Comparison of ENCODE assay signal across 1 cellular context in the genomic region with DNA sequence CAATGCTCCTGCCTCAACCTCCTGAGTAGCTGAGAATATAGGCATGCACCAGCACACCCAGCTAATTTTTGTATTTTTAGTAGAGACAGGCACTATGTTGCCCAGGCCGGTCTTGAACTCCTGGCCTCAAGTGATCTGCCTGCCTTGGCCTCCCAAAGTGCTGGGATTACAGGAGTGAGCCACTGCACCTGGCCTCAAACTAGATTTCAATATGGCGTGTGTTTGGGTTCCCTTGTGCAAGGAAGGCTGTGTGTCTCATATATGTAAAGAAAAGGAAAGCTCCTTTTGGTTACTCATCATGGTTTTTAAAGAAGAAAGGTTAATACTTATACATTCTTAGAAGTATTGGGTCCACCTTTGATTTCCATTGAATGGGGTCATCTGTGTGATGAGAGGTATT.
TF ChIP-seq lines count a peak whose summit lies in the region.

No MANE protein-coding gene starts in this region.

TF ChIP-seq in GM12878, 131 proteins besides CTCF, POLR2A, EP300 and RAD21:
- TF ChIP-seq ZNF687 (IDR thresholded peaks at IDR 0.05): peak; percentile 56
- TF ChIP-seq CHD1 (IDR thresholded peaks at IDR 0.05; ENCODE audit: low read depth, low read length): no peak
- TF ChIP-seq RBBP5 (conservative IDR thresholded peaks at IDR 0.05): no peak
- TF ChIP-seq HDGF (IDR thresholded peaks at IDR 0.05): 0 out of 2 replicates have a peak, but pooled peaks have one; percentile 82
- TF ChIP-seq, protein P1, sequence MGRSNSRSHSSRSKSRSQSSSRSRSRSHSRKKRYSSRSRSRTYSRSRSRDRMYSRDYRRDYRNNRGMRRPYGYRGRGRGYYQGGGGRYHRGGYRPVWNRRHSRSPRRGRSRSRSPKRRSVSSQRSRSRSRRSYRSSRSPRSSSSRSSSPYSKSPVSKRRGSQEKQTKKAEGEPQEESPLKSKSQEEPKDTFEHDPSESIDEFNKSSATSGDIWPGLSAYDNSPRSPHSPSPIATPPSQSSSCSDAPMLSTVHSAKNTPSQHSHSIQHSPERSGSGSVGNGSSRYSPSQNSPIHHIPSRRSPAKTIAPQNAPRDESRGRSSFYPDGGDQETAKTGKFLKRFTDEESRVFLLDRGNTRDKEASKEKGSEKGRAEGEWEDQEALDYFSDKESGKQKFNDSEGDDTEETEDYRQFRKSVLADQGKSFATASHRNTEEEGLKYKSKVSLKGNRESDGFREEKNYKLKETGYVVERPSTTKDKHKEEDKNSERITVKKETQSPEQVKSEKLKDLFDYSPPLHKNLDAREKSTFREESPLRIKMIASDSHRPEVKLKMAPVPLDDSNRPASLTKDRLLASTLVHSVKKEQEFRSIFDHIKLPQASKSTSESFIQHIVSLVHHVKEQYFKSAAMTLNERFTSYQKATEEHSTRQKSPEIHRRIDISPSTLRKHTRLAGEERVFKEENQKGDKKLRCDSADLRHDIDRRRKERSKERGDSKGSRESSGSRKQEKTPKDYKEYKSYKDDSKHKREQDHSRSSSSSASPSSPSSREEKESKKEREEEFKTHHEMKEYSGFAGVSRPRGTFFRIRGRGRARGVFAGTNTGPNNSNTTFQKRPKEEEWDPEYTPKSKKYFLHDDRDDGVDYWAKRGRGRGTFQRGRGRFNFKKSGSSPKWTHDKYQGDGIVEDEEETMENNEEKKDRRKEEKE (IDR thresholded peaks at IDR 0.05): no peak
- no peak for TF ChIP-seq MEF2A (IDR thresholded peaks at IDR 0.05; ENCODE audit: insufficient read depth, low read depth, low read length)
- TF ChIP-seq RUNX3 (IDR thresholded peaks at IDR 0.05; ENCODE audit: low read length): no peak
- no peak for TF ChIP-seq DPF2 (IDR thresholded peaks at IDR 0.05)
- TF ChIP-seq, protein P2, sequence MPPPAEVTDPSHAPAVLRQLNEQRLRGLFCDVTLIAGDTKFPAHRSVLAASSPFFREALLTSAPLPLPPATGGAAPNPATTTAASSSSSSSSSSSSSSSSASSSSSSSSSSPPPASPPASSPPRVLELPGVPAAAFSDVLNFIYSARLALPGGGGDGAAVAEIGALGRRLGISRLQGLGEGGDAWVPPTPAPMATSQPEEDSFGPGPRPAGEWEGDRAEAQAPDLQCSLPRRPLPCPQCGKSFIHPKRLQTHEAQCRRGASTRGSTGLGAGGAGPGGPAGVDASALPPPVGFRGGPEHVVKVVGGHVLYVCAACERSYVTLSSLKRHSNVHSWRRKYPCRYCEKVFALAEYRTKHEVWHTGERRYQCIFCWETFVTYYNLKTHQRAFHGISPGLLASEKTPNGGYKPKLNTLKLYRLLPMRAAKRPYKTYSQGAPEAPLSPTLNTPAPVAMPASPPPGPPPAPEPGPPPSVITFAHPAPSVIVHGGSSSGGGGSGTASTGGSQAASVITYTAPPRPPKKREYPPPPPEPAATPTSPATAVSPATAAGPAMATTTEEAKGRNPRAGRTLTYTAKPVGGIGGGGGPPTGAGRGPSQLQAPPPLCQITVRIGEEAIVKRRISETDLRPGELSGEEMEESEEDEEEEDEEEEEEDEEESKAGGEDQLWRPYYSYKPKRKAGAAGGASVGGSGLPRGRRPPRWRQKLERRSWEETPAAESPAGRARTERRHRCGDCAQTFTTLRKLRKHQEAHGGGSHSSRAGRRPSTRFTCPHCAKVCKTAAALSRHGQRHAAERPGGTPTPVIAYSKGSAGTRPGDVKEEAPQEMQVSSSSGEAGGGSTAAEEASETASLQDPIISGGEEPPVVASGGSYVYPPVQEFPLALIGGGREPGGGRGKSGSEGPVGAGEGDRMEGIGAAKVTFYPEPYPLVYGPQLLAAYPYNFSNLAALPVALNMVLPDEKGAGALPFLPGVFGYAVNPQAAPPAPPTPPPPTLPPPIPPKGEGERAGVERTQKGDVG (CRISPR knock-in tag; IDR thresholded peaks at IDR 0.05): 0 out of 2 replicates have a peak, but pooled peaks have one; percentile 26
- TF ChIP-seq, protein P3, sequence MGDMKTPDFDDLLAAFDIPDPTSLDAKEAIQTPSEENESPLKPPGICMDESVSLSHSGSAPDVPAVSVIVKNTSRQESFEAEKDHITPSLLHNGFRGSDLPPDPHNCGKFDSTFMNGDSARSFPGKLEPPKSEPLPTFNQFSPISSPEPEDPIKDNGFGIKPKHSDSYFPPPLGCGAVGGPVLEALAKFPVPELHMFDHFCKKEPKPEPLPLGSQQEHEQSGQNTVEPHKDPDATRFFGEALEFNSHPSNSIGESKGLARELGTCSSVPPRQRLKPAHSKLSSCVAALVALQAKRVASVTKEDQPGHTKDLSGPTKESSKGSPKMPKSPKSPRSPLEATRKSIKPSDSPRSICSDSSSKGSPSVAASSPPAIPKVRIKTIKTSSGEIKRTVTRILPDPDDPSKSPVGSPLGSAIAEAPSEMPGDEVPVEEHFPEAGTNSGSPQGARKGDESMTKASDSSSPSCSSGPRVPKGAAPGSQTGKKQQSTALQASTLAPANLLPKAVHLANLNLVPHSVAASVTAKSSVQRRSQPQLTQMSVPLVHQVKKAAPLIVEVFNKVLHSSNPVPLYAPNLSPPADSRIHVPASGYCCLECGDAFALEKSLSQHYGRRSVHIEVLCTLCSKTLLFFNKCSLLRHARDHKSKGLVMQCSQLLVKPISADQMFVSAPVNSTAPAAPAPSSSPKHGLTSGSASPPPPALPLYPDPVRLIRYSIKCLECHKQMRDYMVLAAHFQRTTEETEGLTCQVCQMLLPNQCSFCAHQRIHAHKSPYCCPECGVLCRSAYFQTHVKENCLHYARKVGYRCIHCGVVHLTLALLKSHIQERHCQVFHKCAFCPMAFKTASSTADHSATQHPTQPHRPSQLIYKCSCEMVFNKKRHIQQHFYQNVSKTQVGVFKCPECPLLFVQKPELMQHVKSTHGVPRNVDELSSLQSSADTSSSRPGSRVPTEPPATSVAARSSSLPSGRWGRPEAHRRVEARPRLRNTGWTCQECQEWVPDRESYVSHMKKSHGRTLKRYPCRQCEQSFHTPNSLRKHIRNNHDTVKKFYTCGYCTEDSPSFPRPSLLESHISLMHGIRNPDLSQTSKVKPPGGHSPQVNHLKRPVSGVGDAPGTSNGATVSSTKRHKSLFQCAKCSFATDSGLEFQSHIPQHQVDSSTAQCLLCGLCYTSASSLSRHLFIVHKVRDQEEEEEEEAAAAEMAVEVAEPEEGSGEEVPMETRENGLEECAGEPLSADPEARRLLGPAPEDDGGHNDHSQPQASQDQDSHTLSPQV (IDR thresholded peaks at IDR 0.05): peak; percentile 96
